1 cellular context compared by ENCODE assay signal in the genomic region with DNA sequence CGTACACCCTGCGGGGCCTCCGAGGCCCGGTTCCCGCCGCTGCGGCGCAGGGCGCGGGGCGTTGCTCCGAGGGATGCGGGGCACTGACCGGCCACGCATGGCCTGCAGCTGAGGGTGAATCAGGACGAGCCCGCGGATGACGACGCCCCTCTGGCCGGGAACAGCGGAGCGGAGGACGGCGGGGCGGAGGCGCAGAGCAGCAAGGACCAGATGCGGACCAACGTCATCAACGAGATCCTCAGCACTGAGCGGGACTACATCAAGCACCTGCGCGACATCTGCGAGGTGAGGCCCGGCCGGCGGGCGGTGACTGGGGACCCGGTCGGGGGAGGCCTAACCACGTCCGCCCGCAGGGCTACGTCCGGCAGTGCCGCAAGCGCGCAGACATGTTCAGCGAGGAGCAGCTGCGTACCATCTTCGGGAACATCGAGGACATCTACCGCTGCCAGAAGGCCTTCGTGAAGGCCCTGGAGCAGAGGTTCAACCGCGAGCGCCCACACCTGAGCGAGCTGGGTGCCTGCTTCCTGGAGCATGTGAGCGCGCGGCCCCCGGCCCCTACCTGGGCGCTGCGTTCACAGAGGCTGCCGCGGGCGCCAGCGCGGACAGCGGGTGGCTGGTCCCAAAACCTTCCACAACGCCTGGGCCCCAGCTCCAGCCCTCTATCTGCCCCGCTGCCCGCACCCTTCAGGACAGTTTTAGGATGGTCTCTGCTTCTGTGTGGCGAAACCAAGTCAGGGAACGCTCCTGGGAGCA.
TF ChIP-seq lines count a peak whose summit lies in the region.

No MANE protein-coding gene starts in this region.

TF ChIP-seq in GM23338, 12 proteins besides CTCF, POLR2A, EP300 and RAD21 (continued from another document):
- TF ChIP-seq, protein P1, sequence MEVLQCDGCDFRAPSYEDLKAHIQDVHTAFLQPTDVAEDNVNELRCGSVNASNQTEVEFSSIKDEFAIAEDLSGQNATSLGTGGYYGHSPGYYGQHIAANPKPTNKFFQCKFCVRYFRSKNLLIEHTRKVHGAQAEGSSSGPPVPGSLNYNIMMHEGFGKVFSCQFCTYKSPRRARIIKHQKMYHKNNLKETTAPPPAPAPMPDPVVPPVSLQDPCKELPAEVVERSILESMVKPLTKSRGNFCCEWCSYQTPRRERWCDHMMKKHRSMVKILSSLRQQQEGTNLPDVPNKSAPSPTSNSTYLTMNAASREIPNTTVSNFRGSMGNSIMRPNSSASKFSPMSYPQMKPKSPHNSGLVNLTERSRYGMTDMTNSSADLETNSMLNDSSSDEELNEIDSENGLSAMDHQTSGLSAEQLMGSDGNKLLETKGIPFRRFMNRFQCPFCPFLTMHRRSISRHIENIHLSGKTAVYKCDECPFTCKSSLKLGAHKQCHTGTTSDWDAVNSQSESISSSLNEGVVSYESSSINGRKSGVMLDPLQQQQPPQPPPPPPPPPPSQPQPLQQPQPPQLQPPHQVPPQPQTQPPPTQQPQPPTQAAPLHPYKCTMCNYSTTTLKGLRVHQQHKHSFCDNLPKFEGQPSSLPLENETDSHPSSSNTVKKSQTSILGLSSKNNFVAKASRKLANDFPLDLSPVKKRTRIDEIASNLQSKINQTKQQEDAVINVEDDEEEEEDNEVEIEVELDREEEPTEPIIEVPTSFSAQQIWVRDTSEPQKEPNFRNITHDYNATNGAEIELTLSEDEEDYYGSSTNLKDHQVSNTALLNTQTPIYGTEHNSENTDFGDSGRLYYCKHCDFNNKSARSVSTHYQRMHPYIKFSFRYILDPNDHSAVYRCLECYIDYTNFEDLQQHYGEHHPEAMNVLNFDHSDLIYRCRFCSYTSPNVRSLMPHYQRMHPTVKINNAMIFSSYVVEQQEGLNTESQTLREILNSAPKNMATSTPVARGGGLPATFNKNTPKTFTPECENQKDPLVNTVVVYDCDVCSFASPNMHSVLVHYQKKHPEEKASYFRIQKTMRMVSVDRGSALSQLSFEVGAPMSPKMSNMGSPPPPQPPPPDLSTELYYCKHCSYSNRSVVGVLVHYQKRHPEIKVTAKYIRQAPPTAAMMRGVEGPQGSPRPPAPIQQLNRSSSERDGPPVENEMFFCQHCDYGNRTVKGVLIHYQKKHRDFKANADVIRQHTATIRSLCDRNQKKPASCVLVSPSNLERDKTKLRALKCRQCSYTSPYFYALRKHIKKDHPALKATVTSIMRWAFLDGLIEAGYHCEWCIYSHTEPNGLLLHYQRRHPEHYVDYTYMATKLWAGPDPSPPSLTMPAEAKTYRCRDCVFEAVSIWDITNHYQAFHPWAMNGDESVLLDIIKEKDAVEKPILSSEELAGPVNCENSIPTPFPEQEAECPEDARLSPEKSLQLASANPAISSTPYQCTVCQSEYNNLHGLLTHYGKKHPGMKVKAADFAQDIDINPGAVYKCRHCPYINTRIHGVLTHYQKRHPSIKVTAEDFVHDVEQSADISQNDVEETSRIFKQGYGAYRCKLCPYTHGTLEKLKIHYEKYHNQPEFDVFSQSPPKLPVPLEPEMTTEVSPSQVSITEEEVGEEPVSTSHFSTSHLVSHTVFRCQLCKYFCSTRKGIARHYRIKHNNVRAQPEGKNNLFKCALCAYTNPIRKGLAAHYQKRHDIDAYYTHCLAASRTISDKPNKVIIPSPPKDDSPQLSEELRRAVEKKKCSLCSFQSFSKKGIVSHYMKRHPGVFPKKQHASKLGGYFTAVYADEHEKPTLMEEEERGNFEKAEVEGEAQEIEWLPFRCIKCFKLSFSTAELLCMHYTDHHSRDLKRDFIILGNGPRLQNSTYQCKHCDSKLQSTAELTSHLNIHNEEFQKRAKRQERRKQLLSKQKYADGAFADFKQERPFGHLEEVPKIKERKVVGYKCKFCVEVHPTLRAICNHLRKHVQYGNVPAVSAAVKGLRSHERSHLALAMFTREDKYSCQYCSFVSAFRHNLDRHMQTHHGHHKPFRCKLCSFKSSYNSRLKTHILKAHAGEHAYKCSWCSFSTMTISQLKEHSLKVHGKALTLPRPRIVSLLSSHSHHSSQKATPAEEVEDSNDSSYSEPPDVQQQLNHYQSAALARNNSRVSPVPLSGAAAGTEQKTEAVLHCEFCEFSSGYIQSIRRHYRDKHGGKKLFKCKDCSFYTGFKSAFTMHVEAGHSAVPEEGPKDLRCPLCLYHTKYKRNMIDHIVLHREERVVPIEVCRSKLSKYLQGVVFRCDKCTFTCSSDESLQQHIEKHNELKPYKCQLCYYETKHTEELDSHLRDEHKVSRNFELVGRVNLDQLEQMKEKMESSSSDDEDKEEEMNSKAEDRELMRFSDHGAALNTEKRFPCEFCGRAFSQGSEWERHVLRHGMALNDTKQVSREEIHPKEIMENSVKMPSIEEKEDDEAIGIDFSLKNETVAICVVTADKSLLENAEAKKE (CRISPR knock-in tag; IDR thresholded peaks at IDR 0.05): no peak
- TF ChIP-seq ZNF114 (CRISPR knock-in tag; IDR thresholded peaks at IDR 0.05) (no peak), EZH2 (IDR thresholded peaks at IDR 0.05; ENCODE audit: low read depth, unreplicated experiment) (no peak), JUNB (IDR thresholded peaks at IDR 0.05; ENCODE audit: unreplicated experiment) (no peak), NANOG (IDR thresholded peaks at IDR 0.05; ENCODE audit: borderline replicate concordance) (no peak), EZH2phosphoT487 (IDR thresholded peaks at IDR 0.05; ENCODE audit: unreplicated experiment) (no peak), POLR2AphosphoS5 (IDR thresholded peaks at IDR 0.05; ENCODE audit: low read depth) (no peak), CREB1 (CRISPR knock-in tag; IDR thresholded peaks at IDR 0.05; ENCODE audit: low read depth) (no peak), ZNF331 (CRISPR knock-in tag; IDR thresholded peaks at IDR 0.05; ENCODE audit: low read depth) (no peak)
- TF ChIP-seq, protein P2, sequence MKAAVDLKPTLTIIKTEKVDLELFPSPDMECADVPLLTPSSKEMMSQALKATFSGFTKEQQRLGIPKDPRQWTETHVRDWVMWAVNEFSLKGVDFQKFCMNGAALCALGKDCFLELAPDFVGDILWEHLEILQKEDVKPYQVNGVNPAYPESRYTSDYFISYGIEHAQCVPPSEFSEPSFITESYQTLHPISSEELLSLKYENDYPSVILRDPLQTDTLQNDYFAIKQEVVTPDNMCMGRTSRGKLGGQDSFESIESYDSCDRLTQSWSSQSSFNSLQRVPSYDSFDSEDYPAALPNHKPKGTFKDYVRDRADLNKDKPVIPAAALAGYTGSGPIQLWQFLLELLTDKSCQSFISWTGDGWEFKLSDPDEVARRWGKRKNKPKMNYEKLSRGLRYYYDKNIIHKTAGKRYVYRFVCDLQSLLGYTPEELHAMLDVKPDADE (IDR thresholded peaks at IDR 0.05): no peak
- TF ChIP-seq, protein P3, sequence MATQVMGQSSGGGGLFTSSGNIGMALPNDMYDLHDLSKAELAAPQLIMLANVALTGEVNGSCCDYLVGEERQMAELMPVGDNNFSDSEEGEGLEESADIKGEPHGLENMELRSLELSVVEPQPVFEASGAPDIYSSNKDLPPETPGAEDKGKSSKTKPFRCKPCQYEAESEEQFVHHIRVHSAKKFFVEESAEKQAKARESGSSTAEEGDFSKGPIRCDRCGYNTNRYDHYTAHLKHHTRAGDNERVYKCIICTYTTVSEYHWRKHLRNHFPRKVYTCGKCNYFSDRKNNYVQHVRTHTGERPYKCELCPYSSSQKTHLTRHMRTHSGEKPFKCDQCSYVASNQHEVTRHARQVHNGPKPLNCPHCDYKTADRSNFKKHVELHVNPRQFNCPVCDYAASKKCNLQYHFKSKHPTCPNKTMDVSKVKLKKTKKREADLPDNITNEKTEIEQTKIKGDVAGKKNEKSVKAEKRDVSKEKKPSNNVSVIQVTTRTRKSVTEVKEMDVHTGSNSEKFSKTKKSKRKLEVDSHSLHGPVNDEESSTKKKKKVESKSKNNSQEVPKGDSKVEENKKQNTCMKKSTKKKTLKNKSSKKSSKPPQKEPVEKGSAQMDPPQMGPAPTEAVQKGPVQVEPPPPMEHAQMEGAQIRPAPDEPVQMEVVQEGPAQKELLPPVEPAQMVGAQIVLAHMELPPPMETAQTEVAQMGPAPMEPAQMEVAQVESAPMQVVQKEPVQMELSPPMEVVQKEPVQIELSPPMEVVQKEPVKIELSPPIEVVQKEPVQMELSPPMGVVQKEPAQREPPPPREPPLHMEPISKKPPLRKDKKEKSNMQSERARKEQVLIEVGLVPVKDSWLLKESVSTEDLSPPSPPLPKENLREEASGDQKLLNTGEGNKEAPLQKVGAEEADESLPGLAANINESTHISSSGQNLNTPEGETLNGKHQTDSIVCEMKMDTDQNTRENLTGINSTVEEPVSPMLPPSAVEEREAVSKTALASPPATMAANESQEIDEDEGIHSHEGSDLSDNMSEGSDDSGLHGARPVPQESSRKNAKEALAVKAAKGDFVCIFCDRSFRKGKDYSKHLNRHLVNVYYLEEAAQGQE (IDR thresholded peaks at IDR 0.05; ENCODE audit: unreplicated experiment): no peak
